8 cellular contexts compared by ENCODE assay signal in genomic region chr3:196969660-196970546, GRCh38. TPM values are rescaled to one million over a fixed set of nuclear protein-coding genes. Genes with fewer than 3 reads are reported as not detected.
DNase-seq lines count a peak whose midpoint lies in the region; ATAC-seq lines count a peak whose summit lies in the region.

No MANE protein-coding gene starts in this region.

- peaks cover 7 to 11% (median 11%) of the 10 kb centered on the region in 3 donors for H3K4me1 Mint-ChIP-seq in IgD-negative memory B cell

- H3K9me3 ChIP-seq in SK-N-MC (ENCODE audit: low read depth, low read length), result no peaks in the 10 kb centered on the region

- no peaks in the 10 kb centered on the region for H3K27me3 Mint-ChIP-seq in IgD-negative memory B cell

- H3K4me3 Mint-ChIP-seq in IgD-negative memory B cell, result peak overlapping the region; percentile 77 to 90 (median 86)

- DNase-seq in DMS114 treated with DMSO at 0.1 percent for 48 hours (lab: John Stamatoyannopoulos, UW; ENCODE audit: unreplicated experiment), result peak; percentile 29
- DNase-seq in SK-N-MC (ENCODE audit: low read depth, low spot score), result no peak
- peak; percentile 81 to 89 for DNase-seq in activated naive CD4-positive, alpha-beta T cell treated with anti-CD3 and anti-CD28 coated beads, Interleukin-2, amount 50 U/mL, for 72 hours (ENCODE audit: low spot score in 2 of 2)
- peak; percentile 70 for DNase-seq in left cardiac atrium
- DNase-seq in putamen (ENCODE audit: low spot score), result peak; percentile 25

- no peaks in the 10 kb centered on the region for H3K36me3 ChIP-seq in SK-N-MC (ENCODE audit: insufficient read depth, low read length)

- H3K27ac Mint-ChIP-seq in IgD-negative memory B cell, result peak overlapping the region in 2 of 3 donors; percentile 71 to 84
- H3K27ac Mint-ChIP-seq in activated naive CD4-positive, alpha-beta T cell treated with anti-CD3 and anti-CD28 coated beads, Interleukin-2, amount 50 U/mL, for 72 hours, result peak overlapping the region in 1 of 2 donors; percentile 9

- no peaks in the 10 kb centered on the region for H3K9me3 Mint-ChIP-seq in IgD-negative memory B cell
- no peaks in the 10 kb centered on the region for H3K9me3 Mint-ChIP-seq in activated naive CD4-positive, alpha-beta T cell treated with anti-CD3 and anti-CD28 coated beads, Interleukin-2, amount 50 U/mL, for 72 hours

- peak; percentile 47 for ATAC-seq in GM21447 (IDR thresholded peaks at IDR 0.05; ENCODE audit: unreplicated experiment)
- peak; percentile 79 to 82 for ATAC-seq in activated naive CD4-positive, alpha-beta T cell treated with anti-CD3 and anti-CD28 coated beads, Interleukin-2, amount 50 U/mL, for 72 hours
- ATAC-seq in left cardiac atrium, result peak; percentile 86 to 89
- ATAC-seq in HG03378 (IDR thresholded peaks at IDR 0.05; ENCODE audit: unreplicated experiment), result no peak

- H3K9ac ChIP-seq in SK-N-MC (ENCODE audit: insufficient read length), result peak overlapping the region; percentile 72

- intact Hi-C loops in left cardiac atrium (cut with DNase I), result loop anchor here (5.0 to 10.0 kb wide), 3 partner anchors 133 to 363 kb away; no protein-coding TSS in a partner anchor

- no peak overlapping the region for H3K27ac ChIP-seq in SK-N-MC

- peak overlapping the region; percentile 98 for H3K4me3 ChIP-seq in SK-N-MC

- H3K36me3 Mint-ChIP-seq in IgD-negative memory B cell, result no peaks in the 10 kb centered on the region
- H3K36me3 Mint-ChIP-seq in activated naive CD4-positive, alpha-beta T cell treated with anti-CD3 and anti-CD28 coated beads, Interleukin-2, amount 50 U/mL, for 72 hours, result peaks cover 5 to 17% of the 10 kb centered on the region in 2 donors

RNA-seq across cellular contexts. Expression of gene PIGZ, which starts 1.3 kb away (rescaled TPM):
- 2.1 TPM for polyA plus RNA-seq in IgD-negative memory B cell
- total RNA-seq in activated naive CD4-positive, alpha-beta T cell treated with anti-CD3 and anti-CD28 coated beads, Interleukin-2, amount 50 U/mL, for 72 hours, result 1 to 10 TPM in 1 of 2 donors, under 1 TPM in 1; 0.23 to 1.1 TPM
- 1 to 10 TPM; 4.5 to 4.7 TPM for total RNA-seq in left cardiac atrium

RNA-seq across cellular contexts. Expression of gene NCBP2, which starts 27.6 kb away (rescaled TPM):
- 74.1 TPM for polyA plus RNA-seq in IgD-negative memory B cell
- total RNA-seq in activated naive CD4-positive, alpha-beta T cell treated with anti-CD3 and anti-CD28 coated beads, Interleukin-2, amount 50 U/mL, for 72 hours, result 10 to 100 TPM; 73.8 to 86.4 TPM
- 10 to 100 TPM; 33.6 to 41.0 TPM for total RNA-seq in left cardiac atrium

RNA-seq across cellular contexts. Expression of gene MELTF, which starts 59.7 kb away (rescaled TPM):
- polyA plus RNA-seq in IgD-negative memory B cell, result not detected
- total RNA-seq in activated naive CD4-positive, alpha-beta T cell treated with anti-CD3 and anti-CD28 coated beads, Interleukin-2, amount 50 U/mL, for 72 hours, result 10 to 100 TPM in 1 of 2 donors, 1 to 10 TPM in 1; 7.3 to 11.4 TPM
- total RNA-seq in left cardiac atrium, result 10 to 100 TPM in 1 of 2 donors, 1 to 10 TPM in 1; 7.7 to 10.1 TPM
